ENCODE assay signal across 19 cellular contexts in genomic region chr10:119423510-119423874, GRCh38.
"Had no signal": no experiment of that assay in that cellular context is flagged by ENCODE, and none has a peak within 500 bp of the region (broad histone marks: within the 10 kb centered on the region; RNA-seq: fewer than 3 reads in every experiment).

No MANE protein-coding gene starts in this region.

- H3K27me3 Mint-ChIP-seq: effector memory CD8-positive, alpha-beta T cell; memory B cell; stimulated activated naive CD8-positive, alpha-beta T cell treated with anti-CD3 and anti-CD28 coated beads, Interleukin-15, amount 100 ng/mL, for 72 hours had no signal

- DNase-seq: cerebellar nuclear complex; cortex of kidney; effector memory CD8-positive, alpha-beta T cell; kidney; natural killer cell; stimulated activated CD4-positive, alpha-beta T cell treated with anti-CD3 and anti-CD28 coated beads, Interleukin-12 subunit alpha, Interleukin-12 subunit beta, amount 100 ng/mL, for 4 hours; stimulated activated CD4-positive, alpha-beta T cell treated with anti-CD3 and anti-CD28 coated beads, Interleukin-1b, Interleukin-23, amount 100 ng/mL, for 48 hours; stimulated activated CD4-positive, alpha-beta T cell treated with anti-CD3 and anti-CD28 coated beads, Interleukin-4, amount 100 ng/mL, for 1 hour; stimulated activated CD8-positive, alpha-beta memory T cell treated with anti-CD3 and anti-CD28 coated beads, Interleukin-4, amount 100 ng/mL, for 48 hours; stimulated activated naive CD4-positive, alpha-beta T cell; stimulated activated naive CD8-positive, alpha-beta T cell treated with anti-CD3 and anti-CD28 coated beads, Interleukin-15, amount 100 ng/mL, for 72 hours; trophoblast cell had no signal

- H3K36me3 ChIP-seq: prostate gland had no signal

- H3K4me3 ChIP-seq: lung, prostate gland, right atrium auricular region, smooth muscle cell, suprapubic skin had no signal

- ATAC-seq: effector memory CD8-positive, alpha-beta T cell; natural killer cell; sciatic nerve; stimulated activated naive CD8-positive, alpha-beta T cell treated with anti-CD3 and anti-CD28 coated beads, Interleukin-15, amount 100 ng/mL, for 72 hours had no signal

- H3K27ac ChIP-seq: prostate gland, suprapubic skin had no signal

- H3K27ac Mint-ChIP-seq: effector memory CD8-positive, alpha-beta T cell; memory B cell; natural killer cell; stimulated activated naive CD8-positive, alpha-beta T cell treated with anti-CD3 and anti-CD28 coated beads, Interleukin-15, amount 100 ng/mL, for 72 hours had no signal

- H3K4me3 Mint-ChIP-seq: effector memory CD8-positive, alpha-beta T cell; memory B cell; natural killer cell; stimulated activated naive CD8-positive, alpha-beta T cell treated with anti-CD3 and anti-CD28 coated beads, Interleukin-15, amount 100 ng/mL, for 72 hours had no signal

- H3K9me3 ChIP-seq: prostate gland, right atrium auricular region, suprapubic skin had no signal

- H3K9me3 Mint-ChIP-seq: effector memory CD8-positive, alpha-beta T cell; memory B cell; natural killer cell; stimulated activated naive CD8-positive, alpha-beta T cell treated with anti-CD3 and anti-CD28 coated beads, Interleukin-15, amount 100 ng/mL, for 72 hours had no signal

- H3K27me3 ChIP-seq: right atrium auricular region, suprapubic skin had no signal

- H3K4me1 ChIP-seq: prostate gland had no signal

- H3K4me2 ChIP-seq: smooth muscle cell had no signal
